Comparison of ENCODE assay signal across 16 cellular contexts in genomic region chr5:143036146-143036927, GRCh38.
DNase-seq lines count a peak whose midpoint lies in the region; ATAC-seq, FAIRE-seq and TF ChIP-seq lines count a peak whose summit lies in the region.
"Had no signal": no experiment of that assay in that cellular context is flagged by ENCODE, and none has a peak within 500 bp of the region (broad histone marks: within the 10 kb centered on the region; RNA-seq: fewer than 3 reads in every experiment).

No MANE protein-coding gene starts in this region.

- peak overlapping the region; percentile 89 for H3K27ac Mint-ChIP-seq in activated CD4-positive, alpha-beta T cell treated with anti-CD3 and anti-CD28 coated beads, Interleukin-2, amount 10 ng/mL, durations not matched to agents 24 days and 14 days
- H3K27ac Mint-ChIP-seq in activated CD4-positive, alpha-beta T cell treated with anti-CD3 and anti-CD28 coated beads, Interleukin-2, amount 10 ng/mL, durations not matched to agents 7 days and 5 days: no peak overlapping the region

- H3K4me3 Mint-ChIP-seq in activated CD4-positive, alpha-beta T cell treated with anti-CD3 and anti-CD28 coated beads, Interleukin-2, amount 10 ng/mL, durations not matched to agents 24 days and 14 days: peak overlapping the region; percentile 18
- H3K4me3 Mint-ChIP-seq in activated CD4-positive, alpha-beta T cell treated with anti-CD3 and anti-CD28 coated beads, Interleukin-2, amount 10 ng/mL, durations not matched to agents 7 days and 5 days: no peak overlapping the region

- H3K9ac ChIP-seq in HUES6 (ENCODE audit: low read length): no peak overlapping the region
- no peak overlapping the region for H3K9ac ChIP-seq in keratinocyte (ENCODE audit: control insufficient read depth, extremely low read depth, insufficient read depth, low read length)

- POLR2A ChIA-PET in activated CD4-positive, alpha-beta T cell treated with anti-CD3 and anti-CD28 coated beads, Interleukin-2, amount 10 ng/mL, durations not matched to agents 7 days and 5 days (lab: Charles Lee): no interaction called here

- no peak overlapping the region for H3K4me2 ChIP-seq in keratinocyte (ENCODE audit: control insufficient read depth, extremely low read depth, insufficient read depth, low read depth, low read length)
- H3K4me2 ChIP-seq: PC-9 had no signal

- dilution Hi-C loops in keratinocyte (cut with MboI; ENCODE audit: extremely low pct_ligation_motif_present, low sequenced_read_pairs): no loop called here

- ATAC-seq in GM19372 (IDR thresholded peaks at IDR 0.05; ENCODE audit: low read depth, unreplicated experiment): peak; percentile 60

- H3K27ac ChIP-seq in HUES6 (ENCODE audit: low read depth, low read length): peak overlapping the region; percentile 63
- H3K27ac ChIP-seq in keratinocyte (ENCODE audit: control insufficient read depth, insufficient read depth, low read length): no peak overlapping the region
- H3K27ac ChIP-seq: adrenal gland, pancreas, PC-9, uterus had no signal

- FAIRE-seq in keratinocyte (lab: Jason Lieb, UNC): peak; percentile 9
- FAIRE-seq: colon, D721Med, pancreas had no signal

- H3K27me3 ChIP-seq in HUES6 (ENCODE audit: control insufficient read depth, insufficient read depth, low read length): no peaks in the 10 kb centered on the region
- H3K27me3 ChIP-seq in keratinocyte (ENCODE audit: control insufficient read depth, extremely low read depth, insufficient read depth, low read length): no peaks in the 10 kb centered on the region
- H3K27me3 ChIP-seq: adrenal gland, pancreas, uterus had no signal

- no peaks in the 10 kb centered on the region for H3K9me3 Mint-ChIP-seq in activated CD4-positive, alpha-beta T cell treated with anti-CD3 and anti-CD28 coated beads, Interleukin-2, amount 10 ng/mL, durations not matched to agents 24 days and 14 days
- no peaks in the 10 kb centered on the region for H3K9me3 Mint-ChIP-seq in activated CD4-positive, alpha-beta T cell treated with anti-CD3 and anti-CD28 coated beads, Interleukin-2, amount 10 ng/mL, durations not matched to agents 7 days and 5 days

- H3K4me3 ChIP-seq in HUES6 (ENCODE audit: low read depth, low read length): no peak overlapping the region
- H3K4me3 ChIP-seq in keratinocyte (ENCODE audit: control insufficient read depth in 2 of 3, extremely low read depth in 1 of 3, insufficient read depth in 2 of 3, low read depth in 1 of 3, low read length in 3 of 3): no peak overlapping the region
- H3K4me3 ChIP-seq: adrenal gland, pancreas, PC-9, uterus had no signal

- in situ Hi-C loops in ACHN (cut with HindIII; ENCODE audit: low pct_ligation_motif_present, low pct_unique_long_range_greater_than_20kb, low sequenced_read_pairs): no loop called here

- H3K9me3 ChIP-seq in HUES6 (ENCODE audit: control insufficient read depth, insufficient read depth, low read depth, low read length) (no peaks in the 10 kb centered on the region), keratinocyte (ENCODE audit: control insufficient read depth, low read depth, low read length) (no peaks in the 10 kb centered on the region)
- H3K9me3 ChIP-seq: adrenal gland, pancreas, uterus had no signal

- H3K9me1 ChIP-seq in keratinocyte (ENCODE audit: control insufficient read depth, extremely low read depth, insufficient read depth, low read length): no peaks in the 10 kb centered on the region

- H3K27me3 Mint-ChIP-seq in activated CD4-positive, alpha-beta T cell treated with anti-CD3 and anti-CD28 coated beads, Interleukin-2, amount 10 ng/mL, durations not matched to agents 24 days and 14 days: no peaks in the 10 kb centered on the region
- H3K27me3 Mint-ChIP-seq in activated CD4-positive, alpha-beta T cell treated with anti-CD3 and anti-CD28 coated beads, Interleukin-2, amount 10 ng/mL, durations not matched to agents 7 days and 5 days: no peaks in the 10 kb centered on the region

- H2AFZ ChIP-seq in keratinocyte (ENCODE audit: control insufficient read depth, low read length): no peak overlapping the region
- H2AFZ ChIP-seq: PC-9 had no signal

- peaks cover 22% of the 10 kb centered on the region for H3K4me1 ChIP-seq in HUES6 (ENCODE audit: control insufficient read depth, insufficient read depth, low read length)
- peaks cover 13% of the 10 kb centered on the region for H3K4me1 ChIP-seq in keratinocyte (ENCODE audit: control insufficient read depth, extremely low read depth, insufficient read depth, low read length)
- H3K4me1 ChIP-seq: adrenal gland, uterus had no signal

- no peaks in the 10 kb centered on the region for H3K79me2 ChIP-seq in keratinocyte (ENCODE audit: control insufficient read depth, insufficient read depth, low read length)

- DNase-seq in activated CD4-positive, alpha-beta T cell treated with anti-CD3 and anti-CD28 coated beads, Interleukin-2, amount 10 ng/mL, durations not matched to agents 24 days and 14 days: no peak
- DNase-seq in activated CD4-positive, alpha-beta T cell treated with anti-CD3 and anti-CD28 coated beads, Interleukin-2, amount 10 ng/mL, durations not matched to agents 7 days and 5 days: no peak
- no peak for DNase-seq in keratinocyte (ENCODE audit: low read depth, low spot score)
- no peak for DNase-seq in NCI-H345 (lab: John Stamatoyannopoulos, UW)
- DNase-seq in ACHN: no peak
- no peak for DNase-seq in NCI-H446 (lab: John Stamatoyannopoulos, UW)
- DNase-seq: adrenal gland, NCI-H1092, NCI-H226, PC-9, uterus had no signal

- peaks cover 14% of the 10 kb centered on the region for H3K36me3 Mint-ChIP-seq in activated CD4-positive, alpha-beta T cell treated with anti-CD3 and anti-CD28 coated beads, Interleukin-2, amount 10 ng/mL, durations not matched to agents 24 days and 14 days (ENCODE audit: low read depth)
- peaks cover 16% of the 10 kb centered on the region for H3K36me3 Mint-ChIP-seq in activated CD4-positive, alpha-beta T cell treated with anti-CD3 and anti-CD28 coated beads, Interleukin-2, amount 10 ng/mL, durations not matched to agents 7 days and 5 days (ENCODE audit: low read depth)

- no peaks in the 10 kb centered on the region for H4K20me1 ChIP-seq in keratinocyte (ENCODE audit: control insufficient read depth, extremely low read depth, insufficient read depth, low read length)

- CTCF ChIA-PET in activated CD4-positive, alpha-beta T cell treated with anti-CD3 and anti-CD28 coated beads, Interleukin-2, amount 10 ng/mL, durations not matched to agents 7 days and 5 days (lab: Charles Lee): no interaction called here

- TF ChIP-seq CTCF in keratinocyte (optimal IDR thresholded peaks at IDR 0.05 in 1 of 3, IDR thresholded peaks at IDR 0.05 in 1 of 3, conservative IDR thresholded peaks at IDR 0.05 in 1 of 3; ENCODE audit: extremely low read depth in 1 of 3, insufficient read depth in 2 of 3, low read length in 3 of 3): no peak

- no peaks in the 10 kb centered on the region for H3K36me3 ChIP-seq in HUES6 (ENCODE audit: control insufficient read depth, insufficient read depth, low read length)
- no peaks in the 10 kb centered on the region for H3K36me3 ChIP-seq in keratinocyte (ENCODE audit: control insufficient read depth in 2 of 2, extremely low read depth in 1 of 2, insufficient read depth in 2 of 2, low read length in 2 of 2)
- H3K36me3 ChIP-seq: adrenal gland, pancreas, uterus had no signal

- intact Hi-C loops in activated CD4-positive, alpha-beta T cell treated with anti-CD3 and anti-CD28 coated beads, Interleukin-2, amount 10 ng/mL, durations not matched to agents 24 days and 14 days (cut with micrococcal nuclease): loop anchor here (1.0 kb wide), 3 partner anchors 20 to 65 kb away; no protein-coding TSS in a partner anchor

- peaks cover 51% of the 10 kb centered on the region for H3K4me1 Mint-ChIP-seq in activated CD4-positive, alpha-beta T cell treated with anti-CD3 and anti-CD28 coated beads, Interleukin-2, amount 10 ng/mL, durations not matched to agents 24 days and 14 days
- peaks cover 17% of the 10 kb centered on the region for H3K4me1 Mint-ChIP-seq in activated CD4-positive, alpha-beta T cell treated with anti-CD3 and anti-CD28 coated beads, Interleukin-2, amount 10 ng/mL, durations not matched to agents 7 days and 5 days
